In genomic region chr18:37869051-37869450, GRCh38 we compare ENCODE assay signal across 16 cellular contexts.
"Had no signal": no experiment of that assay in that cellular context is flagged by ENCODE, and none has a peak within 500 bp of the region (broad histone marks: within the 10 kb centered on the region; RNA-seq: fewer than 3 reads in every experiment).

No MANE protein-coding gene starts in this region.

- H3K4me1 ChIP-seq: colonic mucosa, heart left ventricle, psoas muscle, testis, tibial nerve had no signal

- H3K9me3 ChIP-seq: colonic mucosa, heart left ventricle, neutrophil, psoas muscle, testis, tibial nerve had no signal

- ATAC-seq: heart left ventricle; mucosa of descending colon; naive thymus-derived CD8-positive, alpha-beta T cell; psoas muscle; sciatic nerve; stimulated activated naive B cell treated with anti-CD40 and anti-IgM and Interleukin-4, amounts not matched to agents 10 μg/mL and 1 μg/mL and 100 μg/mL, for 72 hours; stimulated activated naive CD8-positive, alpha-beta T cell treated with anti-CD3 and anti-CD28 coated beads, Interleukin-15, amount 100 ng/mL, for 72 hours had no signal

- H3K27ac ChIP-seq: colonic mucosa, heart left ventricle, neutrophil, psoas muscle, testis, tibial nerve had no signal

- DNase-seq: colonic mucosa; effector CD4-positive, alpha-beta T cell; heart left ventricle; hippocampal formation; mammary epithelial cell; mucosa of descending colon; naive thymus-derived CD8-positive, alpha-beta T cell; psoas muscle; stimulated activated CD4-positive, alpha-beta T cell treated with anti-CD3 and anti-CD28 coated beads, Interleukin-2, amount 100 ng/mL, for 24 hours; stimulated activated CD4-positive, alpha-beta T cell treated with anti-CD3 and anti-CD28 coated beads, Interleukin-4, amount 100 ng/mL, for 4 hours; stimulated activated naive B cell treated with anti-CD40 and anti-IgM and Interleukin-4, amounts not matched to agents 10 μg/mL and 1 μg/mL and 100 μg/mL, for 72 hours; stimulated activated naive CD8-positive, alpha-beta T cell treated with anti-CD3 and anti-CD28 coated beads, Interleukin-15, amount 100 ng/mL, for 72 hours; testis had no signal

- H3K4me3 ChIP-seq: colonic mucosa, heart left ventricle, mucosa of descending colon, psoas muscle, testis, tibial nerve had no signal

- H3K36me3 ChIP-seq: colonic mucosa, heart left ventricle, neutrophil, tibial nerve had no signal

- H3K27me3 ChIP-seq: colonic mucosa, heart left ventricle, neutrophil, testis, tibial nerve had no signal
